ENCODE assay signal across 8 cellular contexts in the genomic region with DNA sequence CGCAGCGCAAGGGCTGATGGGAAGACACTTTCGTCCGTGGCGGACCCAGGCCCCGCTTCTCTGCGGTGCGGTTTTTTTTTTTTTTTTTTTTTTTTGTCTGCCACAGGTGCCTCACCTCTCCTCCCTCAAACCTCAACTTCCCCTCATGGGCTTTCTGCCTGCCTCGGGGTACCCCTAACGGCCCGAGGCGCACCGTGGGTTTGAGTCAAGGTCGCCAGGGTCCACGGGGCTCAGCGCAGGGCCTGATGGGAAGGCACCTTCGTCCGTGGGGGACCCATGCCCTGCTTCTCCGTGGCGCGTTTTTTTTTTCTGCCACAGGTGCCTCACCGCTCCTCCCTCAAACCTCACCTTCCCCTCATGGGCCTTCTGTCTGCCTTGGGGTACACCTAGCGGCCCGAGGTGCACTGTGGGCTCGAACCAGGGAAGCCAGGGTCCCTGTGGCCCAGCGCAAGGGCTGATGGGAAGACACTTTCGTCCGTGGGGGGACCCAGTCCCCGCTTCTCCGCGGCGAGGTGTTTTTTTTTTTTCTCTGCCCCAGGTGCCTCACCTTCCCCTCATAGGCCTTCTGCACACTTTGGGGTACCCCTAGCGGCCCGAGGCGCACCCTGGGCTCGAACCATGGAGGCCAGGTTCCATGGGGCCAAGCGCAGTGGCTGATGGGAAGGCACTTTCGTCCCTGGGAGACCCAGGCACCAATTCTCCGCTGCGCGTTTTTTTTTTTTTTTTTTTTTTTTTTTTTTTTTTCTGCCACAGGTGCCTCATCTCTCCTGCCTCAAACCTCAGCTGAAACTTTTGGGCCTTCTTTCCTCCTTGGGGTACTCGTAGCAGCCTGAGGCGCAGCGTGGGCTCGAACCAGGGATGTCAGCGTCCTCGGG.
DNase-seq lines count a peak whose midpoint lies in the region; ATAC-seq, FAIRE-seq and TF ChIP-seq lines count a peak whose summit lies in the region.
"Not testable (repeated sequence)": the region's sequence is repeated elsewhere in the genome, so short reads cannot be mapped to it uniquely, and the experiment has no call there.

No MANE protein-coding gene starts in this region.

- not testable (repeated sequence) for H3K4me1 Mint-ChIP-seq in naive thymus-derived CD4-positive, alpha-beta T cell

- CTCF ChIA-PET in A549 (lab: Yijun Ruan, JAX); GM12878 (lab: Yijun Ruan, JAX); naive thymus-derived CD4-positive, alpha-beta T cell (lab: Charles Lee): not testable (repeated sequence)

- POLR2A ChIA-PET in A549 (lab: Yijun Ruan, JAX); GM12878 (lab: Charles Lee); naive thymus-derived CD4-positive, alpha-beta T cell (lab: Charles Lee): not testable (repeated sequence)

- DNase-seq in A549 (ENCODE audit: low read depth in 1 of 2, low spot score in 1 of 2); GM12878 (ENCODE audit: low read depth, low spot score): not testable (repeated sequence)
- DNase-seq in Peyer's patch (peak in 1 of 3 donors; percentile 34), cardiac septum (ENCODE audit: low spot score) (peak; percentile 59)
- DNase-seq in activated CD8-positive, alpha-beta memory T cell treated with anti-CD3 and anti-CD28 coated beads for 24 hours = peak; percentile 71
- DNase-seq in naive thymus-derived CD4-positive, alpha-beta T cell = peak in 5 of 9 donors; percentile 15 to 37 (median 31)
- DNase-seq in stimulated activated naive CD8-positive, alpha-beta T cell treated with anti-CD3 and anti-CD28 coated beads, Interleukin-15, Interleukin-2, amounts not matched to agents 100 U/mL and 50 U/mL, for 24 hours = peak; percentile 4

- not testable (repeated sequence) for ATAC-seq in A549; naive thymus-derived CD4-positive, alpha-beta T cell; stimulated activated naive CD8-positive, alpha-beta T cell treated with anti-CD3 and anti-CD28 coated beads, Interleukin-15, Interleukin-2, amounts not matched to agents 100 U/mL and 50 U/mL, for 24 hours
- ATAC-seq in GM12878 = peak; percentile 50

- H3K27ac ChIP-seq in A549 = not testable (repeated sequence)
- H3K27ac ChIP-seq in Peyer's patch (peak overlapping the region in 1 of 4 donors; percentile 67), GM12878 (ENCODE audit: control insufficient read depth, insufficient read depth) (peak overlapping the region; percentile 55)
- H3K27ac ChIP-seq in naive thymus-derived CD4-positive, alpha-beta T cell (ENCODE audit: low read depth, low read length) = peak overlapping the region; percentile 41

- TF ChIP-seq POLR2A in A549 (IDR thresholded peaks at IDR 0.05; ENCODE audit: low read length); Peyer's patch (IDR thresholded peaks at IDR 0.05); GM12878 (IDR thresholded peaks at IDR 0.05; ENCODE audit: low read depth, low read length): not testable (repeated sequence)

- H3K9ac ChIP-seq in GM12878 (ENCODE audit: control insufficient read depth, insufficient read depth, low read length) = peak overlapping the region; percentile 60; the same call in 1 of the 2 replicates

- not testable (repeated sequence) for BruUV-seq in GM12878 (replicated peaks; lab: Mats Ljungman, UMichigan)

- in situ Hi-C loops in GM12878 (cut with MboI) = not testable (repeated sequence)

- H3K4me2 ChIP-seq in A549 = peak overlapping the region; percentile 34; the same call in 1 of the 3 replicates
- H3K4me2 ChIP-seq in GM12878 (ENCODE audit: control insufficient read depth, insufficient read depth) = peak overlapping the region; percentile 60; the same call in 1 of the 2 replicates

- not testable (repeated sequence) for TF ChIP-seq EP300 in A549 (IDR thresholded peaks at IDR 0.05); GM12878 (IDR thresholded peaks at IDR 0.05; ENCODE audit: borderline replicate concordance in 1 of 2, control insufficient read depth in 1 of 2, low read depth in 2 of 2, low read length in 2 of 2)

- TF ChIP-seq RAD21 in A549 (conservative IDR thresholded peaks at IDR 0.05 in 1 of 2, IDR thresholded peaks at IDR 0.05 in 1 of 2); GM12878 (IDR thresholded peaks at IDR 0.05; ENCODE audit: insufficient read depth, low read depth, low read length): not testable (repeated sequence)

- RAD21 ChIA-PET in GM12878 (lab: Charles Lee; ENCODE audit: unreplicated experiment) = not testable (repeated sequence)

- H3K4me3 Mint-ChIP-seq in naive thymus-derived CD4-positive, alpha-beta T cell = peak overlapping the region in 9 of 10 donors; percentile 32 to 78 (median 62)

- not testable (repeated sequence) for H3K9me3 Mint-ChIP-seq in naive thymus-derived CD4-positive, alpha-beta T cell

- SMC1A ChIA-PET in GM12878 (lab: Charles Lee; ENCODE audit: uncharacterized antibody, unreplicated experiment) = not testable (repeated sequence)

- H3K79me2 ChIP-seq in GM12878 (ENCODE audit: control insufficient read depth, insufficient read depth, low read length) = not testable (repeated sequence)

- FAIRE-seq in A549 (lab: Jason Lieb, UNC); GM12878 (lab: Jason Lieb, UNC): not testable (repeated sequence)

- H3K9me3 ChIP-seq in A549; Peyer's patch; GM12878 (replicated peaks; ENCODE audit: control insufficient read depth, insufficient read depth, low read length); naive thymus-derived CD4-positive, alpha-beta T cell (ENCODE audit: control insufficient read depth in 2 of 3, low read length in 3 of 3): not testable (repeated sequence)

- not testable (repeated sequence) for H3K4me1 ChIP-seq in A549; Peyer's patch; GM12878 (ENCODE audit: control insufficient read depth, insufficient read depth, low read length); naive thymus-derived CD4-positive, alpha-beta T cell (ENCODE audit: control insufficient read depth in 2 of 2, insufficient read depth in 2 of 2, low read length in 2 of 2)

- not testable (repeated sequence) for H3K36me3 ChIP-seq in Peyer's patch; GM12878 (ENCODE audit: control insufficient read depth in 2 of 2, insufficient read depth in 2 of 2, low read length in 1 of 2); naive thymus-derived CD4-positive, alpha-beta T cell (ENCODE audit: control insufficient read depth in 2 of 3, insufficient read depth in 3 of 3, low read length in 3 of 3)

- intact Hi-C loops in GM12878 (cut with micrococcal nuclease; ENCODE audit: unreplicated experiment); cardiac septum (cut with DNase I); naive thymus-derived CD4-positive, alpha-beta T cell (cut with micrococcal nuclease): not testable (repeated sequence)

- H3K27me3 Mint-ChIP-seq in naive thymus-derived CD4-positive, alpha-beta T cell = not testable (repeated sequence)

- H3K27ac Mint-ChIP-seq in naive thymus-derived CD4-positive, alpha-beta T cell = peak overlapping the region in 8 of 9 donors; percentile 28 to 85 (median 66)

- not testable (repeated sequence) for H3K4me3 ChIP-seq in A549
- H3K4me3 ChIP-seq in GM12875 (ENCODE audit: low read depth, low read length) = peak overlapping the region; percentile 37
- H3K4me3 ChIP-seq in Peyer's patch = peak overlapping the region in 3 of 4 donors; percentile 22 to 45 (median 26)
- peak overlapping the region; percentile 67; the same call in 1 of the 2 replicates for H3K4me3 ChIP-seq in GM12878
- peak overlapping the region; percentile 35 for H3K4me3 ChIP-seq in naive thymus-derived CD4-positive, alpha-beta T cell (ENCODE audit: low read length)

- 38% methylated on average over 15 of the region's 47 CpGs for WGBS in A549 (ENCODE audit: missing lambda C conversion rate)
- WGBS in GM12878 (ENCODE audit: insufficient coverage, insufficient replicate concordance, low lambda C conversion rate, missing lambda C conversion rate) = 49% methylated on average over 26 of the region's 47 CpGs

- not testable (repeated sequence) for H4K20me1 ChIP-seq in GM12878 (ENCODE audit: control insufficient read depth, insufficient read depth)

- not testable (repeated sequence) for TF ChIP-seq CTCF in A549 (IDR thresholded peaks at IDR 0.05); GM12875 (IDR thresholded peaks at IDR 0.05; ENCODE audit: borderline replicate concordance, insufficient read depth, low read depth, low read length); Peyer's patch (IDR thresholded peaks at IDR 0.05); GM12878 (IDR thresholded peaks at IDR 0.05 in 2 of 3, conservative IDR thresholded peaks at IDR 0.05 in 1 of 3; ENCODE audit: control insufficient read depth in 2 of 3, extremely low read depth in 1 of 3, insufficient read depth in 1 of 3, low read depth in 3 of 3, low read length in 3 of 3)

- not testable (repeated sequence) for H3K27me3 ChIP-seq in Peyer's patch; GM12878 (replicated peaks in 1 of 2; ENCODE audit: control insufficient read depth in 2 of 2, insufficient read depth in 2 of 2, low read length in 1 of 2); naive thymus-derived CD4-positive, alpha-beta T cell (ENCODE audit: control insufficient read depth in 2 of 2, insufficient read depth in 2 of 2, low read length in 2 of 2)

- peak overlapping the region; percentile 69 for H2AFZ ChIP-seq in GM12878 (ENCODE audit: control insufficient read depth, low read depth, low read length)

- H3K36me3 Mint-ChIP-seq in naive thymus-derived CD4-positive, alpha-beta T cell = not testable (repeated sequence)
